In genomic region chr3:65534825-65535224, GRCh38 we compare ENCODE assay signal across 18 cellular contexts.
DNase-seq lines count a peak whose midpoint lies in the region; ATAC-seq and TF ChIP-seq lines count a peak whose summit lies in the region.
"Had no signal": no experiment of that assay in that cellular context is flagged by ENCODE, and none has a peak within 500 bp of the region (broad histone marks: within the 10 kb centered on the region; RNA-seq: fewer than 3 reads in every experiment).

No MANE protein-coding gene starts in this region.

- no peak overlapping the region for H3K27ac Mint-ChIP-seq in chondrocyte (ENCODE audit: unreplicated experiment)
- H3K27ac Mint-ChIP-seq: CD4-positive, alpha-beta memory T cell; H9; IgD-negative memory B cell had no signal

- intact Hi-C loops in psoas muscle (cut with DNase I), result no loop called here

- H3K36me3 ChIP-seq in psoas muscle (ENCODE audit: insufficient read depth in 1 of 2, low read depth in 1 of 2), result no peaks in the 10 kb centered on the region
- H3K36me3 ChIP-seq: BE2C, SJCRH30 had no signal

- H3K9me3 ChIP-seq in psoas muscle, result no peaks in the 10 kb centered on the region
- H3K9me3 ChIP-seq: BE2C, SJCRH30 had no signal

- no peaks in the 10 kb centered on the region for H3K27me3 Mint-ChIP-seq in chondrocyte (ENCODE audit: low read depth)
- H3K27me3 Mint-ChIP-seq: CD4-positive, alpha-beta memory T cell; IgD-negative memory B cell had no signal

- no peaks in the 10 kb centered on the region for H3K27me3 ChIP-seq in psoas muscle (ENCODE audit: insufficient read depth in 3 of 3, low read length in 2 of 3)
- H3K27me3 ChIP-seq: BE2C, SJCRH30 had no signal

- TF ChIP-seq CTCF in psoas muscle (IDR thresholded peaks at IDR 0.05) (no peak), chondrocyte (IDR thresholded peaks at IDR 0.05) (no peak)

- DNase-seq in NCI-H82 (lab: John Stamatoyannopoulos, UW) (peak; percentile 19), NCI-H82 treated with DMSO at 0.1 percent for 48 hours (lab: John Stamatoyannopoulos, UW; ENCODE audit: unreplicated experiment) (no peak), NCI-H1694 treated with DMSO at 0.1 percent for 48 hours (lab: John Stamatoyannopoulos, UW) (peak; percentile 47), cerebellar nuclear complex (lab: John Stamatoyannopoulos, UW) (peak; percentile 40 to 87), psoas muscle (no peak), DMS79 treated with DMSO at 0.1 percent for 48 hours (lab: John Stamatoyannopoulos, UW) (no peak), chondrocyte (ENCODE audit: low spot score) (no peak)
- DNase-seq: BE2C; CD4-positive, alpha-beta memory T cell; DND-41; H9; MM.1S; NCI-H1105; NCI-H187; RPMI8226; SJCRH30 had no signal

- H3K9me3 Mint-ChIP-seq in chondrocyte (ENCODE audit: low read depth), result no peaks in the 10 kb centered on the region
- H3K9me3 Mint-ChIP-seq: H9 had no signal

- no peaks in the 10 kb centered on the region for H3K36me3 Mint-ChIP-seq in chondrocyte (ENCODE audit: low read depth)
- H3K36me3 Mint-ChIP-seq: CD4-positive, alpha-beta memory T cell had no signal

- H3K4me1 ChIP-seq in psoas muscle, result peaks cover 31% of the 10 kb centered on the region
- H3K4me1 ChIP-seq: SJCRH30 had no signal

- WGBS in psoas muscle, 3 donors, result 24 to 51% (median 30%) methylated on average over 3 of the region's 3 CpGs

- peaks cover 13% of the 10 kb centered on the region for H3K4me1 Mint-ChIP-seq in chondrocyte (ENCODE audit: low read depth)
- H3K4me1 Mint-ChIP-seq: CD4-positive, alpha-beta memory T cell; IgD-negative memory B cell had no signal

- no peak overlapping the region for H3K27ac ChIP-seq in psoas muscle
- H3K27ac ChIP-seq: SJCRH30 had no signal

- no peak overlapping the region for H3K4me3 Mint-ChIP-seq in chondrocyte (ENCODE audit: unreplicated experiment)
- H3K4me3 Mint-ChIP-seq: CD4-positive, alpha-beta memory T cell; H9; IgD-negative memory B cell had no signal

- peak in 3 of 4 donors; percentile 21 to 77 (median 77) for ATAC-seq in psoas muscle
- ATAC-seq in GM21737 (IDR thresholded peaks at IDR 0.05; ENCODE audit: unreplicated experiment), result no peak

- H3K4me3 ChIP-seq in psoas muscle, result no peak overlapping the region
- H3K4me3 ChIP-seq: SJCRH30 had no signal

Comparison
In these comparisons a context has a peak if more than half of its experiments do, and no peak if none do; other contexts are left out.
1. DNase-seq: peak in NCI-H82 (single experiment), NCI-H1694 treated with DMSO at 0.1 percent for 48 hours (single experiment) and cerebellar nuclear complex (2 of 2); none in NCI-H82 treated with DMSO at 0.1 percent for 48 hours (single experiment), psoas muscle (0 of 2), DMS79 treated with DMSO at 0.1 percent for 48 hours (single experiment) and chondrocyte (single experiment).